ENCODE assay signal across 23 cellular contexts in the genomic region with DNA sequence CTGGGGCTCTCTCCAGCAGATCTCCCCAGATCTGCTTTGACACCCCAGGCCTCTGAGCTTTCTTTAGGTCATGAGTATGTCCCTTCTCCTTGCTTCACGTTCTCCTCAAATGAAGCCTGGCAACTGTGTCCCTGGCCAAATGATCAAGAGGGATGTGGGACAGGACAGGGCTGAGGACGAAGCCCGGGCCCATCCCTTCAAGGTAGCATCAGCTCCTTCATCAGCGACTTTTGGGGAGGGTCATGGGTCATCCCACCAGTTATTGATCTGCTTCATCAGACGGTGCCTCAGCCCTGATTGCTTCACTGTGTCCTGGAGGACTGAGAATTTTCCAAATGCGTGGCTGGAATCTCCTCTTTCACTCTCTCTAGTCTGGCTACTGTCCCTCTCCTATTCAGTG. TPM values are rescaled to one million over a fixed set of nuclear protein-coding genes. Genes with fewer than 3 reads are reported as not detected.
DNase-seq lines count a peak whose midpoint lies in the region; ATAC-seq, FAIRE-seq and TF ChIP-seq lines count a peak whose summit lies in the region.
"Had no signal": no experiment of that assay in that cellular context is flagged by ENCODE, and none has a peak within 500 bp of the region (broad histone marks: within the 10 kb centered on the region; RNA-seq: fewer than 3 reads in every experiment).

No MANE protein-coding gene starts in this region.

- TF ChIP-seq EP300 in HepG2 (IDR thresholded peaks at IDR 0.05; ENCODE audit: low read depth in 2 of 2, low read length in 2 of 2): no peak
- TF ChIP-seq EP300 in HepG2 (CRISPR knock-in tag; IDR thresholded peaks at IDR 0.05; ENCODE audit: borderline replicate concordance): no peak

- no peak overlapping the region for H3K9ac ChIP-seq in HepG2 (ENCODE audit: insufficient read depth, low read depth, low read length)
- peak overlapping the region; percentile 4 for H3K9ac ChIP-seq in rectal smooth muscle tissue (ENCODE audit: low read length)

- peak; percentile 16 for DNase-seq in activated T-cell treated with anti-CD3 and anti-CD28 coated beads, Interleukin-2, amount 50 U/mL, for 24 hours
- DNase-seq in activated T-cell treated with anti-CD3 and anti-CD28 coated beads, Interleukin-2, amount 50 U/mL, for 72 hours: no peak
- DNase-seq in HepG2 (ENCODE audit: low spot score) (no peak), cortex of kidney (lab: John Stamatoyannopoulos, UW) (no peak), NCI-H345 treated with DMSO at 0.1 percent for 48 hours (lab: John Stamatoyannopoulos, UW; ENCODE audit: unreplicated experiment) (no peak), posterior vena cava (ENCODE audit: low spot score) (no peak)
- DNase-seq: AML-193; Caco-2; CD4-positive, alpha-beta T cell; HCEC 1CT; HFFc6; IMR-90 had no signal

- H3K36me3 Mint-ChIP-seq in activated T-cell treated with anti-CD3 and anti-CD28 coated beads, Interleukin-2, amount 50 U/mL, for 24 hours (ENCODE audit: low read depth): peaks cover 29% of the 10 kb centered on the region
- H3K36me3 Mint-ChIP-seq in activated T-cell treated with anti-CD3 and anti-CD28 coated beads, Interleukin-2, amount 50 U/mL, for 72 hours (ENCODE audit: insufficient read depth in 2 of 2): peaks cover 4 to 8% of the 10 kb centered on the region in 2 donors

- POLR2A ChIA-PET in HepG2 (lab: Yijun Ruan, JAX): interaction anchor here (1.7 kb wide), 1 partner anchor 220 kb away, joined by 3 read pairs; the partner anchor contains the start of gene HNF1A

- H3K27ac ChIP-seq in HepG2 (ENCODE audit: extremely low read length, insufficient read depth, low read length) (no peak overlapping the region), rectal smooth muscle tissue (ENCODE audit: low read depth, low read length) (no peak overlapping the region)
- H3K27ac ChIP-seq: 22Rv1, A549, C4-2B, HL-60 had no signal

- in situ Hi-C loops in HepG2 (cut with HindIII; ENCODE audit: extremely low pct_ligation_motif_present, low pct_unique_long_range_greater_than_20kb): no loop called here

- no peak for ATAC-seq in activated T-cell treated with anti-CD3 and anti-CD28 coated beads, Interleukin-2, amount 50 U/mL, for 72 hours (replicated peaks in 1 of 2)
- ATAC-seq in HepG2: no peak
- ATAC-seq: GM23338 had no signal

- no peaks in the 10 kb centered on the region for H4K20me1 ChIP-seq in HepG2 (ENCODE audit: insufficient read depth, low read length)

- peaks cover 5% of the 10 kb centered on the region for H3K9me3 Mint-ChIP-seq in activated T-cell treated with anti-CD3 and anti-CD28 coated beads, Interleukin-2, amount 50 U/mL, for 24 hours
- H3K9me3 Mint-ChIP-seq in activated T-cell treated with anti-CD3 and anti-CD28 coated beads, Interleukin-2, amount 50 U/mL, for 72 hours: peaks cover 6% of the 10 kb centered on the region in 2 donors

- no peak overlapping the region for H3K27ac Mint-ChIP-seq in activated T-cell treated with anti-CD3 and anti-CD28 coated beads, Interleukin-2, amount 50 U/mL, for 24 hours
- no peak overlapping the region for H3K27ac Mint-ChIP-seq in activated T-cell treated with anti-CD3 and anti-CD28 coated beads, Interleukin-2, amount 50 U/mL, for 72 hours
- H3K27ac Mint-ChIP-seq: CD4-positive, alpha-beta T cell; GM23338; HFFc6 had no signal

- FAIRE-seq in HepG2 (lab: Jason Lieb, UNC): no peak
- FAIRE-seq: A549, D721Med, G401.6, GM12891, GM19239, H54 had no signal

- H3K4me3 ChIP-seq in HepG2 (replicated peaks in 1 of 3; ENCODE audit: insufficient read depth in 1 of 3, low read depth in 2 of 3, low read length in 3 of 3) (no peak overlapping the region), rectal smooth muscle tissue (ENCODE audit: low read length) (no peak overlapping the region)
- H3K4me3 ChIP-seq: A549, GM23338 had no signal

- peaks cover 23% of the 10 kb centered on the region for H3K4me1 Mint-ChIP-seq in activated T-cell treated with anti-CD3 and anti-CD28 coated beads, Interleukin-2, amount 50 U/mL, for 24 hours (ENCODE audit: low read depth)
- H3K4me1 Mint-ChIP-seq in activated T-cell treated with anti-CD3 and anti-CD28 coated beads, Interleukin-2, amount 50 U/mL, for 72 hours (ENCODE audit: low read depth): peaks cover 20% of the 10 kb centered on the region

- no peak for TF ChIP-seq POLR2A in HepG2 (IDR thresholded peaks at IDR 0.05; ENCODE audit: insufficient read depth in 1 of 2, low read depth in 2 of 2, low read length in 2 of 2)

- H3K4me2 ChIP-seq in HepG2 (ENCODE audit: low read depth, low read length): no peak overlapping the region
- H3K4me2 ChIP-seq: A549, GM23338 had no signal

- intact Hi-C loops in HepG2 (cut with micrococcal nuclease; ENCODE audit: unreplicated experiment) (no loop called here), posterior vena cava (cut with DNase I) (loop anchor here in 1 of 2 donors (2.0 kb wide), 1 partner anchor 69 kb away; no protein-coding TSS in a partner anchor)

- no peaks in the 10 kb centered on the region for H3K4me1 ChIP-seq in HepG2 (ENCODE audit: insufficient read depth, low read length)
- H3K4me1 ChIP-seq in rectal smooth muscle tissue (ENCODE audit: control insufficient read depth, insufficient read depth, low read length): peaks cover 15% of the 10 kb centered on the region
- H3K4me1 ChIP-seq: A549, Caco-2 had no signal

- TF ChIP-seq CTCF in HepG2 (CRISPR knock-in tag; IDR thresholded peaks at IDR 0.05): no peak

- TF ChIP-seq RAD21 in HepG2 (CRISPR knock-in tag; IDR thresholded peaks at IDR 0.05): no peak

- no peaks in the 10 kb centered on the region for H3K79me2 ChIP-seq in HepG2 (ENCODE audit: insufficient read depth, low read length)

- no TSS peak for BruUV-seq in HepG2 (replicated peaks; lab: Mats Ljungman, UMichigan)

- no peak overlapping the region for H3K4me3 Mint-ChIP-seq in activated T-cell treated with anti-CD3 and anti-CD28 coated beads, Interleukin-2, amount 50 U/mL, for 24 hours
- H3K4me3 Mint-ChIP-seq in activated T-cell treated with anti-CD3 and anti-CD28 coated beads, Interleukin-2, amount 50 U/mL, for 72 hours: no peak overlapping the region
- H3K4me3 Mint-ChIP-seq: CD4-positive, alpha-beta T cell; GM23338; HFFc6 had no signal

- CTCF ChIA-PET in HepG2 (lab: Yijun Ruan, JAX; ENCODE audit: low intra/inter-chr PET ratio, low total read pairs): no interaction called here

- no peaks in the 10 kb centered on the region for H3K27me3 ChIP-seq in HepG2 (ENCODE audit: control insufficient read depth in 1 of 2, insufficient read depth in 2 of 2, low read length in 2 of 2)
- H3K27me3 ChIP-seq in rectal smooth muscle tissue (ENCODE audit: control insufficient read depth, insufficient read depth, low read length): no peaks in the 10 kb centered on the region

- peaks cover 1 to 14% of the 10 kb centered on the region in 2 experiments for H3K36me3 ChIP-seq in HepG2 (replicated peaks in 1 of 2; ENCODE audit: control insufficient read depth in 1 of 2, insufficient read depth in 2 of 2, low read length in 2 of 2)
- peaks cover 5% of the 10 kb centered on the region for H3K36me3 ChIP-seq in rectal smooth muscle tissue (ENCODE audit: control insufficient read depth, insufficient read depth, low read length)

- H3K9me3 ChIP-seq in HepG2 (ENCODE audit: low read length): peaks cover 7% of the 10 kb centered on the region; the same call in 1 of the 2 replicates
- H3K9me3 ChIP-seq: A549, Caco-2 had no signal

- H2AFZ ChIP-seq in HepG2 (ENCODE audit: low read length): no peak overlapping the region
- H2AFZ ChIP-seq: GM23338 had no signal

- WGBS in HepG2 (ENCODE audit: low lambda C conversion rate): 58% methylated on average over 6 of the region's 6 CpGs

- peaks cover 4% of the 10 kb centered on the region for H3K27me3 Mint-ChIP-seq in activated T-cell treated with anti-CD3 and anti-CD28 coated beads, Interleukin-2, amount 50 U/mL, for 24 hours
- no peaks in the 10 kb centered on the region for H3K27me3 Mint-ChIP-seq in activated T-cell treated with anti-CD3 and anti-CD28 coated beads, Interleukin-2, amount 50 U/mL, for 72 hours (ENCODE audit: low read depth)
- H3K27me3 Mint-ChIP-seq: CD4-positive, alpha-beta T cell had no signal

RNA-seq across cellular contexts. Expression of gene ACADS, which starts 32.3 kb away (rescaled TPM):
- total RNA-seq in activated T-cell treated with anti-CD3 and anti-CD28 coated beads, Interleukin-2, amount 50 U/mL, for 72 hours: 10 to 100 TPM; 17.8 to 20.0 TPM
- total RNA-seq in HepG2 (2016; rRNA removed; fragmentation: Illumina TruSeq; extraction: Trizol): 22.4 and 27.7 TPM in 2 replicates
- 6.0 and 6.3 TPM in 2 replicates for total RNA-seq in HepG2 (2016; cell fraction: cytosol; rRNA removed; fragmentation: Illumina TruSeq; extraction: Trizol; ENCODE audit: low read depth)
- total RNA-seq in HepG2 (2016; cell fraction: insoluble cytoplasmic fraction; rRNA removed; fragmentation: Illumina TruSeq; extraction: Trizol): 23.1 and 29.1 TPM in 2 replicates
- total RNA-seq in HepG2 (2016; cell fraction: membrane; rRNA removed; fragmentation: Illumina TruSeq; extraction: Trizol): 9.4 and 9.6 TPM in 2 replicates
- 15.4 and 17.9 TPM in 2 replicates for total RNA-seq in HepG2 (2016; cell fraction: nucleus; rRNA removed; fragmentation: Illumina TruSeq; extraction: Trizol)
- 17.4 and 25.4 TPM in 2 replicates for polyA plus RNA-seq in HepG2 (2011; rRNA removed)
- 18.0 and 24.2 TPM in 2 replicates for polyA plus RNA-seq in HepG2 (2011; cell fraction: cytosol; rRNA removed)
- 56.5 and 57.9 TPM in 2 replicates for polyA plus RNA-seq in HepG2 (2011; cell fraction: nucleus; rRNA removed)
- 16.1 and 18.5 TPM in 2 replicates for polyA plus RNA-seq in HepG2 (2012)
- polyA plus RNA-seq in HepG2 (2016; cell fraction: cytosol; fragmentation: Illumina TruSeq; extraction: Trizol; ENCODE audit: low read depth): 4.5 and 4.6 TPM in 2 replicates
- polyA plus RNA-seq in HepG2 (2016; cell fraction: insoluble cytoplasmic fraction; fragmentation: Illumina TruSeq; extraction: Trizol; ENCODE audit: low read depth): 17.0 and 22.0 TPM in 2 replicates
- polyA plus RNA-seq in HepG2 (2016; cell fraction: membrane; fragmentation: Illumina TruSeq; extraction: Trizol; ENCODE audit: low read depth): 5.6 and 5.7 TPM in 2 replicates
- polyA plus RNA-seq in HepG2 (2016; cell fraction: nucleus; fragmentation: Illumina TruSeq; extraction: Trizol; ENCODE audit: insufficient read depth, low read depth): 30.9 and 31.9 TPM in 2 replicates
- 6.9 and 23.2 TPM in 2 replicates for polyA minus RNA-seq in HepG2 (2011; rRNA and poly(A)+ RNA removed; ENCODE audit: low replicate concordance)
- polyA minus RNA-seq in HepG2 (2011; cell fraction: cytosol; rRNA and poly(A)+ RNA removed): 15.2 and 16.1 TPM in 2 replicates
- 9.3 and 10.6 TPM in 2 replicates for polyA minus RNA-seq in HepG2 (2011; cell fraction: nucleus; rRNA and poly(A)+ RNA removed)
- 10 to 100 TPM; 12.3 to 15.7 TPM for total RNA-seq in posterior vena cava

RNA-seq across cellular contexts. Expression of gene UNC119B, which starts 47.7 kb away (rescaled TPM):
- 10 to 100 TPM; 31.2 to 40.5 TPM for total RNA-seq in activated T-cell treated with anti-CD3 and anti-CD28 coated beads, Interleukin-2, amount 50 U/mL, for 72 hours
- total RNA-seq in HepG2 (2016; rRNA removed; fragmentation: Illumina TruSeq; extraction: Trizol) (19.6 and 30.7 TPM in 2 replicates), posterior vena cava (10 to 100 TPM; 20.6 to 21.3 TPM)
- 4.9 and 5.2 TPM in 2 replicates for total RNA-seq in HepG2 (2016; cell fraction: cytosol; rRNA removed; fragmentation: Illumina TruSeq; extraction: Trizol; ENCODE audit: low read depth)
- 20.3 and 28.2 TPM in 2 replicates for total RNA-seq in HepG2 (2016; cell fraction: insoluble cytoplasmic fraction; rRNA removed; fragmentation: Illumina TruSeq; extraction: Trizol)
- total RNA-seq in HepG2 (2016; cell fraction: membrane; rRNA removed; fragmentation: Illumina TruSeq; extraction: Trizol): 13.5 and 13.6 TPM in 2 replicates
- total RNA-seq in HepG2 (2016; cell fraction: nucleus; rRNA removed; fragmentation: Illumina TruSeq; extraction: Trizol): 15.8 and 19.8 TPM in 2 replicates
- 18.6 and 19.7 TPM in 2 replicates for polyA plus RNA-seq in HepG2 (2011; rRNA removed)
- polyA plus RNA-seq in HepG2 (2011; cell fraction: cytosol; rRNA removed): 14.9 and 17.8 TPM in 2 replicates
- 19.3 and 19.7 TPM in 2 replicates for polyA plus RNA-seq in HepG2 (2011; cell fraction: nucleus; rRNA removed)
- 16.7 and 17.6 TPM in 2 replicates for polyA plus RNA-seq in HepG2 (2012)
- polyA plus RNA-seq in HepG2 (2016; cell fraction: cytosol; fragmentation: Illumina TruSeq; extraction: Trizol; ENCODE audit: low read depth): 3.8 and 4.1 TPM in 2 replicates
- 27.6 and 27.9 TPM in 2 replicates for polyA plus RNA-seq in HepG2 (2016; cell fraction: insoluble cytoplasmic fraction; fragmentation: Illumina TruSeq; extraction: Trizol; ENCODE audit: low read depth)
- 9.0 TPM in 2 replicates for polyA plus RNA-seq in HepG2 (2016; cell fraction: membrane; fragmentation: Illumina TruSeq; extraction: Trizol; ENCODE audit: low read depth)
- 25.6 and 26.1 TPM in 2 replicates for polyA plus RNA-seq in HepG2 (2016; cell fraction: nucleus; fragmentation: Illumina TruSeq; extraction: Trizol; ENCODE audit: insufficient read depth, low read depth)
- 27.6 and 29.3 TPM in 2 replicates for polyA minus RNA-seq in HepG2 (2011; rRNA and poly(A)+ RNA removed; ENCODE audit: low replicate concordance)
- 14.1 and 15.8 TPM in 2 replicates for polyA minus RNA-seq in HepG2 (2011; cell fraction: cytosol; rRNA and poly(A)+ RNA removed)
- polyA minus RNA-seq in HepG2 (2011; cell fraction: nucleus; rRNA and poly(A)+ RNA removed): 11.6 and 11.8 TPM in 2 replicates
